ENCODE assay signal across 1 cellular context in genomic region chr7:101586078-101586941, GRCh38.
TF ChIP-seq lines count a peak whose summit lies in the region.

No MANE protein-coding gene starts in this region.

TF ChIP-seq in K562, 482 proteins besides CTCF, POLR2A, EP300 and RAD21 (continues in another document):
- TF ChIP-seq NR0B1 (IDR thresholded peaks at IDR 0.05; ENCODE audit: partially characterized antibody) (no peak), SRSF1 (IDR thresholded peaks at IDR 0.05; ENCODE audit: low read depth, low read length) (no peak), MAFG (tag; conservative IDR thresholded peaks at IDR 0.05) (no peak), HEY1 (CRISPR knock-in tag; IDR thresholded peaks at IDR 0.05; ENCODE audit: borderline replicate concordance) (no peak), GTF2B (IDR thresholded peaks at IDR 0.05; ENCODE audit: extremely low read depth, insufficient read length) (no peak), MEIS2 (IDR thresholded peaks at IDR 0.05; ENCODE audit: partially characterized antibody) (peak; percentile 46), SFPQ (IDR thresholded peaks at IDR 0.05; ENCODE audit: low read depth, low read length) (no peak), ZNF175 (CRISPR knock-in tag; IDR thresholded peaks at IDR 0.05; ENCODE audit: low read depth) (no peak), ZMIZ1 (IDR thresholded peaks at IDR 0.05; ENCODE audit: low read depth in 2 of 2, low read length in 2 of 2) (no peak), DLX4 (CRISPR knock-in tag; IDR thresholded peaks at IDR 0.05) (no peak), L3MBTL2 (IDR thresholded peaks at IDR 0.05) (peak; percentile 78), ZBED1 (IDR thresholded peaks at IDR 0.05) (no peak), ZKSCAN3 (CRISPR knock-in tag; IDR thresholded peaks at IDR 0.05) (no peak), ZNF609 (CRISPR knock-in tag; IDR thresholded peaks at IDR 0.05; ENCODE audit: borderline replicate concordance) (no peak), RBM25 (IDR thresholded peaks at IDR 0.05; ENCODE audit: low read depth, low read length, severe bottlenecking) (peak; percentile 78), LEF1 (IDR thresholded peaks at IDR 0.05) (no peak), FOSL1 (tag; conservative IDR thresholded peaks at IDR 0.05) (no peak), PKNOX1 (IDR thresholded peaks at IDR 0.05) (no peak), PHF21A (IDR thresholded peaks at IDR 0.05; ENCODE audit: borderline replicate concordance, low read depth) (no peak), RFX1 (IDR thresholded peaks at IDR 0.05) (no peak), SMAD3 (CRISPR knock-in tag; conservative IDR thresholded peaks at IDR 0.05) (no peak), BRCA1 (IDR thresholded peaks at IDR 0.05) (no peak), BRCA1 (CRISPR knock-in tag; IDR thresholded peaks at IDR 0.05) (no peak), CEBPG (CRISPR knock-in tag; IDR thresholded peaks at IDR 0.05) (no peak), CEBPG (tag; conservative IDR thresholded peaks at IDR 0.05 in 1 of 2, IDR thresholded peaks at IDR 0.05 in 1 of 2) (no peak), NRF1 (conservative IDR thresholded peaks at IDR 0.05 in 1 of 2, IDR thresholded peaks at IDR 0.05 in 1 of 2) (no peak), CBX5 (IDR thresholded peaks at IDR 0.05; ENCODE audit: borderline replicate concordance, low read depth) (no peak), ETS2 (tag; IDR thresholded peaks at IDR 0.05; ENCODE audit: borderline replicate concordance, poor library complexity, severe bottlenecking) (no peak), ETS1 (conservative IDR thresholded peaks at IDR 0.05; ENCODE audit: control insufficient read depth, low read depth, low read length) (no peak), HNRNPK (IDR thresholded peaks at IDR 0.05; ENCODE audit: low read depth, low read length, poor library complexity, severe bottlenecking) (no peak), PREB (CRISPR knock-in tag; IDR thresholded peaks at IDR 0.05) (no peak), ZBTB8A (IDR thresholded peaks at IDR 0.05; ENCODE audit: partially characterized antibody) (no peak), ZFP36 (IDR thresholded peaks at IDR 0.05; ENCODE audit: low read depth, low read length, partially characterized antibody) (peak; percentile 62), NFYB (IDR thresholded peaks at IDR 0.05; ENCODE audit: extremely low read depth, insufficient read length) (peak; percentile 94), MYC (IDR thresholded peaks at IDR 0.05; ENCODE audit: low read depth, low read length) (no peak), MYC (CRISPR knock-in tag; IDR thresholded peaks at IDR 0.05; ENCODE audit: borderline replicate concordance, low read depth) (no peak), LCOR (CRISPR knock-in tag; IDR thresholded peaks at IDR 0.05) (no peak), RERE (CRISPR knock-in tag; IDR thresholded peaks at IDR 0.05; ENCODE audit: borderline replicate concordance) (no peak), ZNF707 (CRISPR knock-in tag; conservative IDR thresholded peaks at IDR 0.05) (no peak)
